32 cellular contexts compared by ENCODE assay signal in the genomic region with DNA sequence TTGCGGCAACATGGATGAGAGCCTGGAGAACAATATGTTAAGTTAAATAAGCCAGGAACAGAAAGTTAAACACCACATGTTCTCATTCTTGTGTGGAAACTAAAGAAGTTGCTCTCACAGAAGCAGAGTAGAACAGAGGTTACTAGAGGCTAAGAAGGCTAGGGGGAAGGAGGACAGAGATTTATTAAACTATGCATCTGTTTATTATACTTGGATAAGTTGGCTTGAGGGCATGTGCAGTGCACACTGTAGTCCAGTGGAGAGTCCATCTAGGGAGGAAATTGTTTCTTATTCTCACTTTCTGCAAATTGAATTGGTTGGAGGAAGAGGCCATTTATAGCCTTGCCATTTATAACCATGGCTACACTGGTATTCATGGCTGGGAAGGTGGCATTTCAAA.
"Had no signal": no experiment of that assay in that cellular context is flagged by ENCODE, and none has a peak within 500 bp of the region (broad histone marks: within the 10 kb centered on the region; RNA-seq: fewer than 3 reads in every experiment).

No MANE protein-coding gene starts in this region.

- ATAC-seq: activated CD8-positive, alpha-beta memory T cell treated with anti-CD3 and anti-CD28 coated beads, Interleukin-2, amount 10 ng/mL, durations not matched to agents 7 days and 5 days; activated naive CD8-positive, alpha-beta T cell treated with anti-CD3 and anti-CD28 coated beads, Interleukin-2, amount 50 U/mL, for 24 hours; body of pancreas; PC-3; SK-N-SH treated with all-trans-retinoic acid at 6 μM for 48 hours had no signal

- H3K27ac ChIP-seq: body of pancreas, KMS-11, Peyer's patch, WERI-Rb-1 had no signal

- H3K4me3 ChIP-seq: body of pancreas, Peyer's patch had no signal

- H3K27me3 ChIP-seq: body of pancreas, Peyer's patch had no signal

- H3K9me3 ChIP-seq: body of pancreas, Peyer's patch had no signal

- FAIRE-seq: astrocyte, bronchial epithelial cell had no signal

- H3K4me2 ChIP-seq: KMS-11 had no signal

- H3K36me3 ChIP-seq: Peyer's patch, WERI-Rb-1 had no signal

- H3K4me1 ChIP-seq: body of pancreas, Peyer's patch had no signal

- DNase-seq: activated CD4-positive, alpha-beta memory T cell treated with anti-CD3 and anti-CD28 coated beads, Interleukin-2, amount 10 ng/mL, durations not matched to agents 7 days and 5 days; activated CD4-positive, alpha-beta T cell treated with anti-CD3 and anti-CD28 coated beads for 1 hour; activated CD4-positive, alpha-beta T cell treated with anti-CD3 and anti-CD28 coated beads for 48 hours; activated CD4-positive, CD25-positive, alpha-beta regulatory T cell; activated CD8-positive, alpha-beta memory T cell treated with anti-CD3 and anti-CD28 coated beads for 24 hours; activated CD8-positive, alpha-beta memory T cell treated with anti-CD3 and anti-CD28 coated beads, Interleukin-2, amount 10 ng/mL, durations not matched to agents 7 days and 5 days; activated CD8-positive, alpha-beta memory T cell treated with anti-CD3 and anti-CD28 coated beads, Interleukin-2, amount 50 U/mL, for 48 hours; activated effector memory CD4-positive, alpha-beta T cell treated with Interleukin-2 at 50 U/mL for 16 hours; activated naive CD4-positive, alpha-beta T cell treated with anti-CD3 and anti-CD28 coated beads, Interleukin-2, amount 10 ng/mL, durations not matched to agents 7 days and 5 days; activated naive CD8-positive, alpha-beta T cell treated with anti-CD3 and anti-CD28 coated beads, Interleukin-2, amount 50 U/mL, for 24 hours; activated T-cell treated with anti-CD3 and anti-CD28 coated beads, Interleukin-2, amount 50 U/mL, for 48 hours; amniotic stem cell; body of pancreas; caudate nucleus; NCI-H1105; NCI-H1436; NCI-H1694 treated with DMSO at 0.1 percent for 48 hours; NCI-H2029; NCI-H345; NCI-H524 treated with DMSO at 0.1 percent for 48 hours; NK-92 treated with Interleukin-12 subunit alpha and Interleukin-12 subunit beta, amount 100 ng/mL, for 24 hours; PC-3; Peyer's patch; RPMI8226; SHP77 treated with DMSO at 0.1 percent for 48 hours; T-helper 1 cell; T1000; WERI-Rb-1 had no signal

- H3K9ac ChIP-seq: KMS-11 had no signal
